In the genomic region with DNA sequence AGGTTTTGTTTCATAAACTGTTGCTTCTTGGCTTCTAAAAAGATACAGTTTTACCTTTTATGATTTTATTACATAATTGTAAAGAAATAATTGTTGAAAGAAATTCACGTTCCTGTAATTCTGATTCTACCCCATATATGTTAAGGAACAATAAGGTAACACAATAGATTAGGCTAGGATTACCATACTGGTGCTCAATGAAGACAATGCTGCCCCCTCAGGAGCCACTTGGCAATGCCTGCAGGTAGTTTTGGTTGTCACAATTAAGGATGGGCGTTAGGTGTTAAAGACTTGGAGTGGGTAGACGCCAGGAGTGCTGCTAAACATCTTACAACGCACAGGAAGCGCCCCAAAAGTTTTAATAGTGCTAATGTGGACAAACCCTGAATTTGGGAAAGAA, we compare ENCODE assay signal across 15 cellular contexts.
DNase-seq lines count a peak whose midpoint lies in the region; ATAC-seq and TF ChIP-seq lines count a peak whose summit lies in the region.
"Had no signal": no experiment of that assay in that cellular context is flagged by ENCODE, and none has a peak within 500 bp of the region (broad histone marks: within the 10 kb centered on the region; RNA-seq: fewer than 3 reads in every experiment).

No MANE protein-coding gene starts in this region.

- no peaks in the 10 kb centered on the region for H3K9me3 ChIP-seq in Peyer's patch
- no peaks in the 10 kb centered on the region for H3K9me3 ChIP-seq in tibial nerve
- H3K9me3 ChIP-seq: BLaER1 had no signal

- peaks cover 5% of the 10 kb centered on the region for H3K4me1 Mint-ChIP-seq in glutamatergic neuron (ENCODE audit: low read depth, unreplicated experiment)
- H3K4me1 Mint-ChIP-seq: activated CD4-positive, alpha-beta T cell treated with anti-CD3 and anti-CD28 coated beads, Interleukin-2, amount 10 ng/mL, durations not matched to agents 7 days and 5 days; mesothelial cell of epicardium had no signal

- H3K36me3 ChIP-seq in Peyer's patch (no peaks in the 10 kb centered on the region), tibial nerve (no peaks in the 10 kb centered on the region)
- H3K36me3 ChIP-seq: BLaER1, spleen had no signal

- H3K4me3 Mint-ChIP-seq in glutamatergic neuron (ENCODE audit: unreplicated experiment): no peak overlapping the region
- H3K4me3 Mint-ChIP-seq: activated CD4-positive, alpha-beta T cell treated with anti-CD3 and anti-CD28 coated beads, Interleukin-2, amount 10 ng/mL, durations not matched to agents 7 days and 5 days; mesothelial cell of epicardium had no signal

- H3K9me3 Mint-ChIP-seq in glutamatergic neuron (ENCODE audit: unreplicated experiment): peaks cover 5% of the 10 kb centered on the region
- H3K9me3 Mint-ChIP-seq: activated CD4-positive, alpha-beta T cell treated with anti-CD3 and anti-CD28 coated beads, Interleukin-2, amount 10 ng/mL, durations not matched to agents 7 days and 5 days had no signal

- no peak for TF ChIP-seq EP300 in tibial nerve (IDR thresholded peaks at IDR 0.05)

- no peaks in the 10 kb centered on the region for H3K27me3 ChIP-seq in Peyer's patch
- no peaks in the 10 kb centered on the region for H3K27me3 ChIP-seq in tibial nerve
- H3K27me3 ChIP-seq: BLaER1, spleen had no signal

- H3K27me3 Mint-ChIP-seq in glutamatergic neuron (ENCODE audit: unreplicated experiment): peaks cover 1% of the 10 kb centered on the region
- H3K27me3 Mint-ChIP-seq: activated CD4-positive, alpha-beta T cell treated with anti-CD3 and anti-CD28 coated beads, Interleukin-2, amount 10 ng/mL, durations not matched to agents 7 days and 5 days had no signal

- DNase-seq in GM12864 (ENCODE audit: low read depth) (no peak), NCI-H82 treated with DMSO at 0.1 percent for 48 hours (lab: John Stamatoyannopoulos, UW; ENCODE audit: unreplicated experiment) (peak; percentile 2), glutamatergic neuron (peak; percentile 19), Peyer's patch (no peak), tibial nerve (ENCODE audit: low spot score in 2 of 2) (no peak), foreskin fibroblast (no peak)
- DNase-seq: activated CD4-positive, alpha-beta T cell treated with anti-CD3 and anti-CD28 coated beads, Interleukin-2, amount 10 ng/mL, durations not matched to agents 7 days and 5 days; amygdala; Kasumi-1; NCI-H2081; spleen had no signal

- TF ChIP-seq POLR2A in Peyer's patch (IDR thresholded peaks at IDR 0.05) (no peak), tibial nerve (IDR thresholded peaks at IDR 0.05) (no peak)

- H3K27ac ChIP-seq in Peyer's patch (no peak overlapping the region), tibial nerve (no peak overlapping the region)
- H3K27ac ChIP-seq: BLaER1, spleen had no signal

- H3K4me3 ChIP-seq in GM12864 (ENCODE audit: low read depth, low read length) (no peak overlapping the region), Peyer's patch (no peak overlapping the region), tibial nerve (no peak overlapping the region), foreskin fibroblast (ENCODE audit: low read depth in 1 of 2, low read length in 2 of 2) (no peak overlapping the region)
- H3K4me3 ChIP-seq: BLaER1, spleen had no signal

- 45 to 58% methylated on average over 5 of the region's 5 CpGs for WGBS in tibial nerve, 2 donors

- ATAC-seq in GM21529 (IDR thresholded peaks at IDR 0.05; ENCODE audit: unreplicated experiment) (peak; percentile 48), HG03135 (IDR thresholded peaks at IDR 0.05; ENCODE audit: unreplicated experiment) (no peak)

- H3K27ac Mint-ChIP-seq in glutamatergic neuron (ENCODE audit: unreplicated experiment): no peak overlapping the region
- H3K27ac Mint-ChIP-seq: activated CD4-positive, alpha-beta T cell treated with anti-CD3 and anti-CD28 coated beads, Interleukin-2, amount 10 ng/mL, durations not matched to agents 7 days and 5 days; mesothelial cell of epicardium had no signal

- peak; percentile 3 for TF ChIP-seq CTCF in GM12864 (IDR thresholded peaks at IDR 0.05; ENCODE audit: low read depth, low read length, missing control alignments)
- TF ChIP-seq CTCF in glutamatergic neuron (IDR thresholded peaks at IDR 0.05; ENCODE audit: partially characterized antibody, unreplicated experiment): peak; percentile 18
- TF ChIP-seq CTCF in Peyer's patch (IDR thresholded peaks at IDR 0.05): no peak
- TF ChIP-seq CTCF in tibial nerve (IDR thresholded peaks at IDR 0.05): no peak
- TF ChIP-seq CTCF in foreskin fibroblast (IDR thresholded peaks at IDR 0.05; ENCODE audit: low read depth, low read length): no peak

- no peaks in the 10 kb centered on the region for H3K4me1 ChIP-seq in Peyer's patch
- no peaks in the 10 kb centered on the region for H3K4me1 ChIP-seq in tibial nerve
- H3K4me1 ChIP-seq: BLaER1, spleen had no signal

- no peaks in the 10 kb centered on the region for H3K36me3 Mint-ChIP-seq in glutamatergic neuron (ENCODE audit: unreplicated experiment)

Comparison
In these comparisons a context has a peak if more than half of its experiments do, and no peak if none do; other contexts are left out.
1. DNase-seq: peak in NCI-H82 treated with DMSO at 0.1 percent for 48 hours (single experiment) and glutamatergic neuron (single experiment); none in GM12864 (single experiment), Peyer's patch (0 of 3), tibial nerve (0 of 2) and foreskin fibroblast (0 of 2).
2. CTCF ChIP-seq: peak in GM12864 (single experiment) and glutamatergic neuron (single experiment); none in Peyer's patch (0 of 6), tibial nerve (0 of 5) and foreskin fibroblast (single experiment).